20 cellular contexts compared by ENCODE assay signal in the genomic region with DNA sequence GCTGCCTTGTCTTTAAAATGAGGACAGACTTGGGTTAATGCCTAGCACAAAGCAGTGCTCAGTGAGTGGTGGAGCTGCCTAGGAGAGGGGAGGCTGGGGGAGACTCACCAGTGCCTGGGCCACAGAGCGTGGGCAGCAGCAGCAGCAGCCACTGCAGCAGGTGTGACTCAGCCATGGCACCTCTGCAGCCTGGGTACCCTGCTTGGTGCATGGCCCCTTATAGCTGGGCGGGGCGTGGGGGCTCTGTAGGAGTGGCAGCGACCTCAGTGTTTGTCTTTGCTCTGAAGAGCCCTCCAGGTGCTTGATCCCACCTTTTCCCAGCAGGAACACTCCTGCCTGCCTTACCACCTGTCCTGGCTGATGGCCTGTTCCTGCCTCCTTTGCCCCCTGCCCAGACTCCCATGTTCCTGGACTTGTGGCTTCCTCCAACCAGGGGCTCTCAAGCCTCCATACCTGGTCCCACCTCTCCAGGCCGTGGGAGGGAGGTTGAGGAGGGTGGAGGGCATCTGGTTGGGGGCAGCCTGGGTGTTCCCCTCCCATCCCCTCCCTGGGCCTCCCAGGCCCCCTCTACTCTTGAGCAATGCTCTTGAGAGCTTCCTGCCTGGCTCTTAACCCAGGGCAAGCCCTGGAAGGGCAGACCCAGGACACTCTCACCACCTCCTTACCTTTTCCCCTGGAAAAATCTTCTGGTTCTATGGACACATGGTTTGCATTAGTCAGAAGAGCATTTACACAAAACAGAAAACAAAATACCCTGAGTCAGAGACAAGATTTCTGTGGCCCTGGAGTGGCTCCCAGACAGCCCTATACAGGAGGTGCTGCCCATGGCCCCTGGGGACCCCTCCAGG. TPM values are rescaled to one million over a fixed set of nuclear protein-coding genes. Genes with fewer than 3 reads are reported as not detected.
DNase-seq lines count a peak whose midpoint lies in the region; ATAC-seq and TF ChIP-seq lines count a peak whose summit lies in the region.
"Had no signal": no experiment of that assay in that cellular context is flagged by ENCODE, and none has a peak within 500 bp of the region (broad histone marks: within the 10 kb centered on the region; RNA-seq: fewer than 3 reads in every experiment).

Gene SFTPB, minus strand, starts transcription at position 191 of the 848 bp plus-strand sequence. Its CDS starts 16 bp downstream, at position 175.

- intact Hi-C loops in lower lobe of right lung (cut with DNase I), result no loop called here

- H3K9ac ChIP-seq in BLaER1 treated with 17β-estradiol and CSF1 and Interleukin-3, amounts not matched to agents 10 nM and 100 nM, result 0 out of 22 replicates have a peak within 1 kb of the TSS, but pooled peaks of 2 of the 11 experiments have one; percentile 5 to 20
- H3K9ac ChIP-seq in OCI-LY3 (ENCODE audit: low read length), result no peak within 1 kb of the TSS; the same call in 1 of the 2 replicates

- H3K4me3 ChIP-seq in BLaER1 treated with 17β-estradiol and CSF1 and Interleukin-3, amounts not matched to agents 10 nM and 100 nM, result no peak within 1 kb of the TSS
- H3K4me3 ChIP-seq in HL-60 (replicated peaks; ENCODE audit: insufficient read depth, low read length), result no peak within 1 kb of the TSS
- H3K4me3 ChIP-seq in OCI-LY3 (ENCODE audit: low read length), result no peak within 1 kb of the TSS
- peak within 1 kb of the TSS; percentile 54 for H3K4me3 ChIP-seq in lower lobe of right lung
- H3K4me3 ChIP-seq: ascending aorta, dorsolateral prefrontal cortex, gastrocnemius medialis had no signal

- H3K79me2 ChIP-seq in OCI-LY3 (ENCODE audit: low read length), result no peaks in the 10 kb centered on the region

- peaks cover 9 to 33% (median 17%) of the 10 kb centered on the region in 10 experiments; a peak in 19 of 20 replicates for H3K4me1 ChIP-seq in BLaER1 treated with 17β-estradiol and CSF1 and Interleukin-3, amounts not matched to agents 10 nM and 100 nM
- H3K4me1 ChIP-seq in OCI-LY3 (ENCODE audit: low read length) (peaks cover 55% of the 10 kb centered on the region), lower lobe of right lung (peaks cover 21% of the 10 kb centered on the region)
- H3K4me1 ChIP-seq: ascending aorta had no signal

- H3K36me3 ChIP-seq in BLaER1 treated with 17β-estradiol and CSF1 and Interleukin-3, amounts not matched to agents 10 nM and 100 nM, result no peaks in the 10 kb centered on the region
- no peaks in the 10 kb centered on the region for H3K36me3 ChIP-seq in OCI-LY3 (replicated peaks; ENCODE audit: low read depth, low read length)
- H3K36me3 ChIP-seq in lower lobe of right lung, result peaks cover 20% of the 10 kb centered on the region
- H3K36me3 ChIP-seq: ascending aorta, gastrocnemius medialis had no signal

- H2AFZ ChIP-seq in OCI-LY3 (ENCODE audit: low read depth, low read length), result no peak within 1 kb of the TSS

- peak within 1 kb of the TSS in 9 of 11 experiments; percentile 9 to 47 (median 35); a peak in 11 of 22 replicates for H3K4me2 ChIP-seq in BLaER1 treated with 17β-estradiol and CSF1 and Interleukin-3, amounts not matched to agents 10 nM and 100 nM
- H3K4me2 ChIP-seq in OCI-LY3 (ENCODE audit: low read length), result peak within 1 kb of the TSS; percentile 77

- TF ChIP-seq CTCF in HL-60 (IDR thresholded peaks at IDR 0.05; ENCODE audit: insufficient read depth, low read length) (no peak), OCI-LY3 (IDR thresholded peaks at IDR 0.05; ENCODE audit: low read depth, low read length) (no peak), lower lobe of right lung (IDR thresholded peaks at IDR 0.05) (no peak)

- DNase-seq in HL-60 (ENCODE audit: low read depth in 1 of 2, low spot score in 1 of 2) (no peak), lower lobe of right lung (peak; percentile 89), cerebellar nuclear complex (lab: John Stamatoyannopoulos, UW) (no peak), RPMI8226 (no peak), COLO829 (ENCODE audit: low spot score) (no peak), KG1 (lab: John Stamatoyannopoulos, UW) (no peak)
- DNase-seq: activated CD4-positive, CD25-positive, alpha-beta regulatory T cell treated with anti-CD3 and anti-CD28 coated beads, Interleukin-2, amount 50 U/mL, for 72 hours; activated T-cell treated with anti-CD3 and anti-CD28 coated beads, Interleukin-2, amount 50 U/mL, for 4 hours; dorsolateral prefrontal cortex; H9; naive thymus-derived CD8-positive, alpha-beta T cell; NCI-H1048; NK-92 treated with Interleukin-12 subunit alpha and Interleukin-12 subunit beta, amount 100 ng/mL, for 24 hours had no signal

- peak within 1 kb of the TSS in 1 of 11 experiments; percentile 3; a peak in 1 of 22 replicates for H3K27ac ChIP-seq in BLaER1 treated with 17β-estradiol and CSF1 and Interleukin-3, amounts not matched to agents 10 nM and 100 nM
- H3K27ac ChIP-seq in HL-60 (replicated peaks) (0 out of 2 replicates have a peak within 1 kb of the TSS, but pooled peaks have one; percentile 21), OCI-LY3 (ENCODE audit: low read length) (no peak within 1 kb of the TSS), lower lobe of right lung (peak within 1 kb of the TSS; percentile 98)
- H3K27ac ChIP-seq: ascending aorta, C4-2B, gastrocnemius medialis had no signal

- peaks cover 0 to 5% (median 0%) of the 10 kb centered on the region in 11 experiments; a peak in 1 of 22 replicates for H4K20me1 ChIP-seq in BLaER1 treated with 17β-estradiol and CSF1 and Interleukin-3, amounts not matched to agents 10 nM and 100 nM
- H4K20me1 ChIP-seq in OCI-LY3 (ENCODE audit: insufficient read depth, low read length), result no peaks in the 10 kb centered on the region

- H3K9me3 ChIP-seq in BLaER1 treated with 17β-estradiol and CSF1 and Interleukin-3, amounts not matched to agents 10 nM and 100 nM (replicated peaks in 1 of 11), result no peaks in the 10 kb centered on the region
- no peaks in the 10 kb centered on the region for H3K9me3 ChIP-seq in OCI-LY3 (ENCODE audit: insufficient read depth, low read length)
- H3K9me3 ChIP-seq in lower lobe of right lung, result no peaks in the 10 kb centered on the region
- H3K9me3 ChIP-seq: ascending aorta, gastrocnemius medialis had no signal

- peak; percentile 70 to 86 for ATAC-seq in lower lobe of right lung
- ATAC-seq: activated T-cell treated with anti-CD3 and anti-CD28 coated beads, Interleukin-2, amount 50 U/mL, for 4 hours; gastrocnemius medialis; naive thymus-derived CD8-positive, alpha-beta T cell had no signal

- no peaks in the 10 kb centered on the region for H3K27me3 ChIP-seq in BLaER1 treated with 17β-estradiol and CSF1 and Interleukin-3, amounts not matched to agents 10 nM and 100 nM
- H3K27me3 ChIP-seq in HL-60 (ENCODE audit: insufficient read depth, poor library complexity, severe bottlenecking) (no peaks in the 10 kb centered on the region), OCI-LY3 (ENCODE audit: low read depth, low read length) (peaks cover 21% of the 10 kb centered on the region), lower lobe of right lung (ENCODE audit: low read depth) (no peaks in the 10 kb centered on the region)
- H3K27me3 ChIP-seq: ascending aorta, dorsolateral prefrontal cortex, gastrocnemius medialis had no signal

RNA-seq across cellular contexts. Expression of gene SFTPB, which starts in this region (rescaled TPM):
- total RNA-seq in lower lobe of right lung, result 12,584 TPM
- total RNA-seq: ascending aorta; dorsolateral prefrontal cortex; gastrocnemius medialis; H9; HT1080; kidney epithelial cell; naive thymus-derived CD8-positive, alpha-beta T cell had no signal
